In genomic region chr3:185856652-185857051, GRCh38 we compare ENCODE assay signal across 3 cellular contexts.
TF ChIP-seq lines count a peak whose summit lies in the region.

No MANE protein-coding gene starts in this region.

TF ChIP-seq in HCT116, 20 proteins besides CTCF, POLR2A, EP300 and RAD21:
- TF ChIP-seq CBX3 (IDR thresholded peaks at IDR 0.05; ENCODE audit: low read depth) (peak; percentile 37; the same call in 1 of the 2 replicates), MAX (IDR thresholded peaks at IDR 0.05) (no peak), SRF (IDR thresholded peaks at IDR 0.05; ENCODE audit: low read depth) (no peak), POLR2AphosphoS5 (IDR thresholded peaks at IDR 0.05; ENCODE audit: low read depth, low read length) (no peak), EZH2 (IDR thresholded peaks at IDR 0.05) (no peak)

TF ChIP-seq in HEK293, 187 proteins besides CTCF, POLR2A, EP300 and RAD21:
- TF ChIP-seq ZNF473 (tag by site-specific recombination; IDR thresholded peaks at IDR 0.05) (no peak), SETDB1 (IDR thresholded peaks at IDR 0.05; ENCODE audit: insufficient read length, low read length) (peak; percentile 93), MZF1 (tag by site-specific recombination; IDR thresholded peaks at IDR 0.05; ENCODE audit: borderline replicate concordance) (no peak), ZBTB48 (tag by site-specific recombination; IDR thresholded peaks at IDR 0.05) (no peak), ZNF639 (tag by site-specific recombination; IDR thresholded peaks at IDR 0.05) (no peak), ZNF280D (tag by site-specific recombination; IDR thresholded peaks at IDR 0.05) (0 out of 2 replicates have a peak, but pooled peaks have one; percentile 66)

TF ChIP-seq in K562, 482 proteins besides CTCF, POLR2A, EP300 and RAD21:
- TF ChIP-seq MAFF (IDR thresholded peaks at IDR 0.05; ENCODE audit: low read length) (no peak), ZNF707 (CRISPR knock-in tag; conservative IDR thresholded peaks at IDR 0.05) (no peak), ZMIZ1 (IDR thresholded peaks at IDR 0.05; ENCODE audit: low read depth in 2 of 2, low read length in 2 of 2) (no peak), ZNF217 (CRISPR knock-in tag; IDR thresholded peaks at IDR 0.05) (no peak), RREB1 (CRISPR knock-in tag; IDR thresholded peaks at IDR 0.05) (no peak), GMEB1 (CRISPR knock-in tag; IDR thresholded peaks at IDR 0.05) (no peak), RERE (CRISPR knock-in tag; IDR thresholded peaks at IDR 0.05; ENCODE audit: borderline replicate concordance) (no peak), RBM25 (IDR thresholded peaks at IDR 0.05; ENCODE audit: low read depth, low read length, severe bottlenecking) (peak; percentile 73), NR1H2 (CRISPR knock-in tag; IDR thresholded peaks at IDR 0.05) (no peak)
